Comparison of ENCODE assay signal across 23 cellular contexts in genomic region chr6:41678511-41679084, GRCh38. TPM values are rescaled to one million over a fixed set of nuclear protein-coding genes. Genes with fewer than 3 reads are reported as not detected.
DNase-seq lines count a peak whose midpoint lies in the region; TF ChIP-seq lines count a peak whose summit lies in the region.
"Had no signal": no experiment of that assay in that cellular context is flagged by ENCODE, and none has a peak within 500 bp of the region (broad histone marks: within the 10 kb centered on the region; RNA-seq: fewer than 3 reads in every experiment).

No MANE protein-coding gene starts in this region.

- H3K4me1 Mint-ChIP-seq in endodermal cell: peaks cover 12% of the 10 kb centered on the region

- DNase-seq in NCI-H524 treated with DMSO at 0.1 percent for 48 hours (lab: John Stamatoyannopoulos, UW) (peak; percentile 20), endodermal cell (peak; percentile 36), osteoblast (ENCODE audit: insufficient read length, low spot score, missing footprints) (peak; percentile 43), foreskin fibroblast (no peak), tibial nerve (ENCODE audit: low spot score in 2 of 2) (no peak)
- DNase-seq in effector CD8-positive, alpha-beta T cell (lab: John Stamatoyannopoulos, UW): no peak
- DNase-seq: AML-193; CD4-positive, alpha-beta T cell; GOT3; HCEC 1CT; IMR-90; NCI-H1048; NCI-H1694; NCI-H2029 treated with DMSO at 0.1 percent for 48 hours; NCI-H226; NCI-H510A; NCI-H774; PC-3 had no signal

- no peaks in the 10 kb centered on the region for H3K27me3 ChIP-seq in endodermal cell (ENCODE audit: control insufficient read depth, insufficient read depth, low read length, poor library complexity, severe bottlenecking)
- H3K27me3 ChIP-seq in osteoblast (ENCODE audit: insufficient read depth, low read length): no peaks in the 10 kb centered on the region
- H3K27me3 ChIP-seq in tibial nerve: peaks cover 0 to 18% of the 10 kb centered on the region in 2 donors
- H3K27me3 ChIP-seq: BLaER1 treated with 17β-estradiol and CSF1 and Interleukin-3, amounts not matched to agents 10 nM and 100 nM; SJSA1 had no signal

- no peak for TF ChIP-seq POLR2A in tibial nerve (IDR thresholded peaks at IDR 0.05)

- no peak overlapping the region for H2AFZ ChIP-seq in osteoblast (ENCODE audit: low read length)

- TF ChIP-seq CTCF in HEK293 (tag by site-specific recombination; IDR thresholded peaks at IDR 0.05) (no peak), endodermal cell (conservative IDR thresholded peaks at IDR 0.05) (no peak), osteoblast (IDR thresholded peaks at IDR 0.05; ENCODE audit: extremely low read depth, low read depth, low read length) (no peak), foreskin fibroblast (IDR thresholded peaks at IDR 0.05; ENCODE audit: low read depth, low read length) (no peak), tibial nerve (IDR thresholded peaks at IDR 0.05) (no peak)

- whole genome bisulfite sequencing in endodermal cell (ENCODE audit: insufficient coverage in 1 of 2, insufficient read length in 1 of 2), 2 experiments: 78 to 88% methylated on average over 5 to 8 of the region's 8 CpGs
- WGBS in tibial nerve, 2 donors: 79 to 80% methylated on average over 8 of the region's 8 CpGs

- H3K27ac Mint-ChIP-seq in endodermal cell: no peak overlapping the region
- H3K27ac Mint-ChIP-seq: CD4-positive, alpha-beta T cell had no signal

- peaks cover 24% of the 10 kb centered on the region for H3K27me3 Mint-ChIP-seq in endodermal cell (ENCODE audit: insufficient read depth)

- no peak for TF ChIP-seq EP300 in tibial nerve (IDR thresholded peaks at IDR 0.05)

- H3K9me3 Mint-ChIP-seq in endodermal cell: no peaks in the 10 kb centered on the region
- H3K9me3 Mint-ChIP-seq: CD4-positive, alpha-beta T cell had no signal

- H4K20me1 ChIP-seq in osteoblast (ENCODE audit: insufficient read depth, low read length): no peaks in the 10 kb centered on the region

- CTCF ChIA-PET in HEK293 (lab: Yijun Ruan, JAX): interaction anchor here (0.6 to 4.8 kb wide), 7 partner anchors 10 to 759 kb away, joined by 3 to 118 read pairs (median 4); no protein-coding TSS in a partner anchor

- POLR2A ChIA-PET in HEK293 (lab: Yijun Ruan, JAX): no interaction called here

- H3K36me3 Mint-ChIP-seq in endodermal cell (ENCODE audit: low read depth): no peaks in the 10 kb centered on the region

- H3K4me1 ChIP-seq in HEK293 (ENCODE audit: control insufficient read depth, insufficient read depth, low read length) (no peaks in the 10 kb centered on the region), endodermal cell (ENCODE audit: control insufficient read depth, insufficient read depth, low read length) (no peaks in the 10 kb centered on the region), osteoblast (ENCODE audit: insufficient read depth, low read length) (no peaks in the 10 kb centered on the region), tibial nerve (peaks cover 0 to 18% (median 15%) of the 10 kb centered on the region in 4 donors)

- H3K4me3 Mint-ChIP-seq in endodermal cell: no peak overlapping the region
- H3K4me3 Mint-ChIP-seq: CD4-positive, alpha-beta T cell had no signal

- H3K9ac ChIP-seq in endodermal cell (ENCODE audit: extremely low read depth, low read length, poor library complexity, severe bottlenecking): no peak overlapping the region
- H3K9ac ChIP-seq: BLaER1 treated with 17β-estradiol and CSF1 and Interleukin-3, amounts not matched to agents 10 nM and 100 nM; KMS-11 had no signal

- H3K9me3 ChIP-seq in HEK293 (ENCODE audit: control insufficient read depth, insufficient read depth, low read depth, low read length) (no peaks in the 10 kb centered on the region), endodermal cell (ENCODE audit: control insufficient read depth, low read length) (no peaks in the 10 kb centered on the region), osteoblast (ENCODE audit: low read depth, low read length) (no peaks in the 10 kb centered on the region), tibial nerve (no peaks in the 10 kb centered on the region)
- H3K9me3 ChIP-seq: A549; BLaER1 treated with 17β-estradiol and CSF1 and Interleukin-3, amounts not matched to agents 10 nM and 100 nM; SJSA1 had no signal

- no peak overlapping the region for H3K4me2 ChIP-seq in osteoblast (ENCODE audit: insufficient read depth, low read length)
- H3K4me2 ChIP-seq: A549; BLaER1 treated with 17β-estradiol and CSF1 and Interleukin-3, amounts not matched to agents 10 nM and 100 nM; KMS-11 had no signal

- H3K79me2 ChIP-seq in osteoblast (ENCODE audit: insufficient read depth, low read length): no peaks in the 10 kb centered on the region

- no peaks in the 10 kb centered on the region for H3K36me3 ChIP-seq in HEK293 (ENCODE audit: control insufficient read depth in 2 of 2, insufficient read depth in 1 of 2, low read length in 2 of 2)
- no peaks in the 10 kb centered on the region for H3K36me3 ChIP-seq in endodermal cell (ENCODE audit: control insufficient read depth, insufficient read depth, low read length)
- no peaks in the 10 kb centered on the region for H3K36me3 ChIP-seq in osteoblast (ENCODE audit: insufficient read depth, low read length)
- no peaks in the 10 kb centered on the region for H3K36me3 ChIP-seq in tibial nerve
- H3K36me3 ChIP-seq: BLaER1 treated with 17β-estradiol and CSF1 and Interleukin-3, amounts not matched to agents 10 nM and 100 nM; SJSA1 had no signal

- H3K27ac ChIP-seq in HEK293 (ENCODE audit: extremely low read depth, low read depth, low read length) (no peak overlapping the region), endodermal cell (ENCODE audit: low read depth, low read length) (no peak overlapping the region), osteoblast (ENCODE audit: low read depth, low read length) (no peak overlapping the region), tibial nerve (no peak overlapping the region)
- H3K27ac ChIP-seq: A549; BLaER1 treated with 17β-estradiol and CSF1 and Interleukin-3, amounts not matched to agents 10 nM and 100 nM; KMS-11; SJSA1 had no signal

- H3K4me3 ChIP-seq in HEK293 (ENCODE audit: low read depth, low read length): no peak overlapping the region
- no peak overlapping the region for H3K4me3 ChIP-seq in endodermal cell (ENCODE audit: low read length)
- H3K4me3 ChIP-seq in osteoblast (ENCODE audit: insufficient read depth, low read length): no peak overlapping the region
- no peak overlapping the region for H3K4me3 ChIP-seq in foreskin fibroblast (ENCODE audit: low read depth in 1 of 2, low read length in 2 of 2)
- H3K4me3 ChIP-seq in tibial nerve: no peak overlapping the region
- H3K4me3 ChIP-seq: A549; BLaER1 treated with 17β-estradiol and CSF1 and Interleukin-3, amounts not matched to agents 10 nM and 100 nM; SJSA1 had no signal

TF ChIP-seq in HEK293, 187 proteins besides CTCF, POLR2A, EP300 and RAD21:
- TF ChIP-seq ZNF324 (tag by site-specific recombination; IDR thresholded peaks at IDR 0.05) (no peak), HOXA7 (CRISPR knock-in tag; IDR thresholded peaks at IDR 0.05; ENCODE audit: borderline replicate concordance) (no peak), EGR2 (tag by site-specific recombination; IDR thresholded peaks at IDR 0.05; ENCODE audit: low read depth) (peak; percentile 82), ZFHX2 (tag by site-specific recombination; conservative IDR thresholded peaks at IDR 0.05) (peak; percentile 67; the same call in 1 of the 2 replicates)

RNA-seq across cellular contexts. Expression of gene MDFI, which starts 40.3 kb away (rescaled TPM):
- total RNA-seq in endodermal cell (10 to 100 TPM; 52.7 to 80.0 TPM), osteoblast (0.72 and 5.3 TPM in 2 replicates), tibial nerve (10 to 100 TPM; 13.5 to 31.8 (median 20.7) TPM)
- polyA plus RNA-seq in endodermal cell (2013, experiment 1 of 2): 76.9 TPM
- 84.7 TPM for polyA plus RNA-seq in endodermal cell (2013, experiment 2 of 2)
- total RNA-seq: CD4-positive, alpha-beta T cell; SJSA1 had no signal

RNA-seq across cellular contexts. Expression of gene TFEB, which starts 56.8 kb away (rescaled TPM):
- under 1 TPM in 1 of 2 donors, not detected in 1; 0.24 TPM for total RNA-seq in endodermal cell
- polyA plus RNA-seq in endodermal cell (2013, experiment 1 of 2): 1.2 TPM
- 0.99 TPM for polyA plus RNA-seq in endodermal cell (2013, experiment 2 of 2)
- total RNA-seq in osteoblast: 5.1 and 5.6 TPM in 2 replicates
- 10 to 100 TPM; 19.2 to 28.8 (median 20.6) TPM for total RNA-seq in tibial nerve

Comparison
In these comparisons a context has a peak if more than half of its experiments do, and no peak if none do; other contexts are left out.
1. DNase-seq: peak in NCI-H524 treated with DMSO at 0.1 percent for 48 hours (single experiment), endodermal cell (single experiment) and osteoblast (single experiment); none in effector CD8-positive, alpha-beta T cell (single experiment), foreskin fibroblast (0 of 2) and tibial nerve (0 of 2).